ENCODE assay signal across 1 cellular context in the genomic region with DNA sequence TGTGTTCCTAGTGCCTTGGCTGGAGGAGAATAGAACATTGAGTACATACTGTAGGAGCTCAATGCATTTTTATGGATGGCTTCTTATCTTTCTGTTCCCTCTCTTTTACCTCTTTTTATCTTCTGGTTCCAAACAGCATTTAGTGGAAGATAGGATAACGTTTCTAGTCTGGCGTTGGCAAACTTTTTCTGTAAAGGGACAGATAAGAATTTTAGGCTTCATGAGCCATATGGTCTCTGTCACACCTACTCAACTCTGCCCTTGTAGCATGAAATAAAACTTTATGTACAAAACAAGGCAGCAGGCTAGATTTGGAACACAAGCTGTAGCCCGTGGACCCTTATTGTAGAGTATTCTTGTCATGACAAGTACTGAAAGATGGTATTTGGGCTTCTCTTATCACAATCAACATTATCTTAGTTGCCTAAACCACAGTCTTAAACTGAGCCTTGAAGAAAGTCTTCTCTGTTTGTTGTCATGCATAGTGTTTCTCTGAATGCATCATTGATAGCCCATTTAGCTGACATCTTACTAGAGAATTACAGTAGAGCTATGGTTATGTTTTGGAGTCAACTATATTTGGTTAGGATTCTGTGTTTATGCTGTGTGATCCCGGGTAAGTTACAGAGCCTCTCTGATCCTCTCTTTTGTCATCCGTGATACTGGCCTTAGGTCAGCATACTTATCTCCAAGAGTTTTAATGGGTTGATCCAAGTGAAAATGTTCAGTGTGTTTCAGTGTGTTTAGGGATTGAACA.
TF ChIP-seq lines count a peak whose summit lies in the region.

No MANE protein-coding gene starts in this region.

TF ChIP-seq in K562, 482 proteins besides CTCF, POLR2A, EP300 and RAD21 (continued from another document and continues in another):
- TF ChIP-seq NEUROD1 (IDR thresholded peaks at IDR 0.05; ENCODE audit: borderline replicate concordance, low read depth, low read length, partially characterized antibody) (peak; percentile 54), SMAD3 (CRISPR knock-in tag; conservative IDR thresholded peaks at IDR 0.05) (peak; percentile 76), MTA3 (IDR thresholded peaks at IDR 0.05; ENCODE audit: borderline replicate concordance) (0 out of 2 replicates have a peak, but pooled peaks have one; percentile 52), ZNF143 (CRISPR knock-in tag; IDR thresholded peaks at IDR 0.05) (no peak), DIDO1 (tag; IDR thresholded peaks at IDR 0.05; ENCODE audit: low read depth) (no peak), NR4A1 (CRISPR knock-in tag; IDR thresholded peaks at IDR 0.05) (no peak), NR4A1 (tag; IDR thresholded peaks at IDR 0.05) (peak; percentile 92), RFX5 (IDR thresholded peaks at IDR 0.05; ENCODE audit: low read depth, low read length) (no peak), ZNF830 (CRISPR knock-in tag; IDR thresholded peaks at IDR 0.05) (no peak), NONO (IDR thresholded peaks at IDR 0.05; ENCODE audit: low read depth in 2 of 2, low read length in 1 of 2) (peak in 1 of 2 experiments; percentile 78; a peak in 1 of 4 replicates), SIN3A (IDR thresholded peaks at IDR 0.05; ENCODE audit: borderline replicate concordance in 2 of 2, control insufficient read depth in 1 of 2, low read depth in 2 of 2, low read length in 2 of 2) (no peak), PURB (CRISPR knock-in tag; IDR thresholded peaks at IDR 0.05; ENCODE audit: low read depth) (no peak), NR3C1 (CRISPR knock-in tag; IDR thresholded peaks at IDR 0.05) (no peak), FOSL1 (tag; conservative IDR thresholded peaks at IDR 0.05) (peak; percentile 83), TRIM28 (IDR thresholded peaks at IDR 0.05) (no peak), RFX1 (IDR thresholded peaks at IDR 0.05) (no peak), NCOR1 (IDR thresholded peaks at IDR 0.05) (peak; percentile 99), U2AF1 (optimal IDR thresholded peaks at IDR 0.05; ENCODE audit: low read depth, low read length) (no peak), MAFK (IDR thresholded peaks at IDR 0.05; ENCODE audit: low read length) (no peak), ZBTB7A (IDR thresholded peaks at IDR 0.05; ENCODE audit: borderline replicate concordance, control insufficient read depth, low read depth, low read length) (no peak), IFI16 (CRISPR knock-in tag; IDR thresholded peaks at IDR 0.05) (no peak), NFYB (IDR thresholded peaks at IDR 0.05; ENCODE audit: extremely low read depth, insufficient read length) (no peak), TRIM24 (IDR thresholded peaks at IDR 0.05) (peak; percentile 99 to 100), ZBTB1 (CRISPR knock-in tag; IDR thresholded peaks at IDR 0.05; ENCODE audit: borderline replicate concordance, low read depth) (no peak), TEAD4 (IDR thresholded peaks at IDR 0.05; ENCODE audit: low read length) (peak; percentile 100), TEAD4 (CRISPR knock-in tag; IDR thresholded peaks at IDR 0.05; ENCODE audit: borderline replicate concordance) (no peak), ZNF239 (CRISPR knock-in tag; IDR thresholded peaks at IDR 0.05) (0 out of 2 replicates have a peak, but pooled peaks have one; percentile 29), CBFB (CRISPR knock-in tag; IDR thresholded peaks at IDR 0.05) (no peak), ZNF785 (CRISPR knock-in tag; IDR thresholded peaks at IDR 0.05) (no peak), KLF13 (tag; IDR thresholded peaks at IDR 0.05; ENCODE audit: borderline replicate concordance, low read depth) (no peak), HMGN3 (IDR thresholded peaks at IDR 0.05; ENCODE audit: borderline replicate concordance, extremely low read depth, insufficient read length, low read depth, low read length) (peak; percentile 74), MYNN (IDR thresholded peaks at IDR 0.05) (peak; percentile 80; the same call in 1 of the 2 replicates), MYNN (CRISPR knock-in tag; IDR thresholded peaks at IDR 0.05) (no peak), TFAM (CRISPR knock-in tag; conservative IDR thresholded peaks at IDR 0.05) (no peak)
- TF ChIP-seq, protein P1, sequence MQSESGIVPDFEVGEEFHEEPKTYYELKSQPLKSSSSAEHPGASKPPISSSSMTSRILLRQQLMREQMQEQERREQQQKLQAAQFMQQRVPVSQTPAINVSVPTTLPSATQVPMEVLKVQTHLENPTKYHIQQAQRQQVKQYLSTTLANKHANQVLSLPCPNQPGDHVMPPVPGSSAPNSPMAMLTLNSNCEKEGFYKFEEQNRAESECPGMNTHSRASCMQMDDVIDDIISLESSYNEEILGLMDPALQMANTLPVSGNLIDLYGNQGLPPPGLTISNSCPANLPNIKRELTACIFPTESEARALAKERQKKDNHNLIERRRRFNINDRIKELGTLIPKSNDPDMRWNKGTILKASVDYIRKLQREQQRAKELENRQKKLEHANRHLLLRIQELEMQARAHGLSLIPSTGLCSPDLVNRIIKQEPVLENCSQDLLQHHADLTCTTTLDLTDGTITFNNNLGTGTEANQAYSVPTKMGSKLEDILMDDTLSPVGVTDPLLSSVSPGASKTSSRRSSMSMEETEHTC (IDR thresholded peaks at IDR 0.05): 0 out of 2 replicates have a peak, but pooled peaks have one; percentile 14
- TF ChIP-seq, protein P2, sequence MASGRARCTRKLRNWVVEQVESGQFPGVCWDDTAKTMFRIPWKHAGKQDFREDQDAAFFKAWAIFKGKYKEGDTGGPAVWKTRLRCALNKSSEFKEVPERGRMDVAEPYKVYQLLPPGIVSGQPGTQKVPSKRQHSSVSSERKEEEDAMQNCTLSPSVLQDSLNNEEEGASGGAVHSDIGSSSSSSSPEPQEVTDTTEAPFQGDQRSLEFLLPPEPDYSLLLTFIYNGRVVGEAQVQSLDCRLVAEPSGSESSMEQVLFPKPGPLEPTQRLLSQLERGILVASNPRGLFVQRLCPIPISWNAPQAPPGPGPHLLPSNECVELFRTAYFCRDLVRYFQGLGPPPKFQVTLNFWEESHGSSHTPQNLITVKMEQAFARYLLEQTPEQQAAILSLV (tag; IDR thresholded peaks at IDR 0.05): no peak
- TF ChIP-seq, protein P3, sequence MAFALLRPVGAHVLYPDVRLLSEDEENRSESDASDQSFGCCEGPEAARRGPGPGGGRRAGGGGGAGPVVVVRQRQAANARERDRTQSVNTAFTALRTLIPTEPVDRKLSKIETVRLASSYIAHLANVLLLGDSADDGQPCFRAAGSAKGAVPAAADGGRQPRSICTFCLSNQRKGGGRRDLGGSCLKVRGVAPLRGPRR (CRISPR knock-in tag; IDR thresholded peaks at IDR 0.05): no peak
- TF ChIP-seq, protein P4, sequence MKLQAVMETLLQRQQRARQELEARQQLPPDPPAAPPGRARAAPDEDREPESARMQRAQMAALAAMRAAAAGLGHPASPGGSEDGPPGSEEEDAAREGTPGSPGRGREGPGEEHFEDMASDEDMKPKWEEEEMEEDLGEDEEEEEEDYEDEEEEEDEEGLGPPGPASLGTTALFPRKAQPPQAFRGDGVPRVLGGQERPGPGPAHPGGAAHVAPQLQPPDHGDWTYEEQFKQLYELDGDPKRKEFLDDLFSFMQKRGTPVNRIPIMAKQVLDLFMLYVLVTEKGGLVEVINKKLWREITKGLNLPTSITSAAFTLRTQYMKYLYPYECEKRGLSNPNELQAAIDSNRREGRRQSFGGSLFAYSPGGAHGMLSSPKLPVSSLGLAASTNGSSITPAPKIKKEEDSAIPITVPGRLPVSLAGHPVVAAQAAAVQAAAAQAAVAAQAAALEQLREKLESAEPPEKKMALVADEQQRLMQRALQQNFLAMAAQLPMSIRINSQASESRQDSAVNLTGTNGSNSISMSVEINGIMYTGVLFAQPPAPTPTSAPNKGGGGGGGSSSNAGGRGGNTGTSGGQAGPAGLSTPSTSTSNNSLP (IDR thresholded peaks at IDR 0.05; ENCODE audit: borderline replicate concordance, low read depth, low read length): peak; percentile 32; the same call in 1 of the 2 replicates
- TF ChIP-seq, protein P5, sequence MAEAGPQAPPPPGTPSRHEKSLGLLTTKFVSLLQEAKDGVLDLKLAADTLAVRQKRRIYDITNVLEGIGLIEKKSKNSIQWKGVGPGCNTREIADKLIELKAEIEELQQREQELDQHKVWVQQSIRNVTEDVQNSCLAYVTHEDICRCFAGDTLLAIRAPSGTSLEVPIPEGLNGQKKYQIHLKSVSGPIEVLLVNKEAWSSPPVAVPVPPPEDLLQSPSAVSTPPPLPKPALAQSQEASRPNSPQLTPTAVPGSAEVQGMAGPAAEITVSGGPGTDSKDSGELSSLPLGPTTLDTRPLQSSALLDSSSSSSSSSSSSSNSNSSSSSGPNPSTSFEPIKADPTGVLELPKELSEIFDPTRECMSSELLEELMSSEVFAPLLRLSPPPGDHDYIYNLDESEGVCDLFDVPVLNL (CRISPR knock-in tag; IDR thresholded peaks at IDR 0.05; ENCODE audit: low read depth): no peak
- TF ChIP-seq, protein P6, sequence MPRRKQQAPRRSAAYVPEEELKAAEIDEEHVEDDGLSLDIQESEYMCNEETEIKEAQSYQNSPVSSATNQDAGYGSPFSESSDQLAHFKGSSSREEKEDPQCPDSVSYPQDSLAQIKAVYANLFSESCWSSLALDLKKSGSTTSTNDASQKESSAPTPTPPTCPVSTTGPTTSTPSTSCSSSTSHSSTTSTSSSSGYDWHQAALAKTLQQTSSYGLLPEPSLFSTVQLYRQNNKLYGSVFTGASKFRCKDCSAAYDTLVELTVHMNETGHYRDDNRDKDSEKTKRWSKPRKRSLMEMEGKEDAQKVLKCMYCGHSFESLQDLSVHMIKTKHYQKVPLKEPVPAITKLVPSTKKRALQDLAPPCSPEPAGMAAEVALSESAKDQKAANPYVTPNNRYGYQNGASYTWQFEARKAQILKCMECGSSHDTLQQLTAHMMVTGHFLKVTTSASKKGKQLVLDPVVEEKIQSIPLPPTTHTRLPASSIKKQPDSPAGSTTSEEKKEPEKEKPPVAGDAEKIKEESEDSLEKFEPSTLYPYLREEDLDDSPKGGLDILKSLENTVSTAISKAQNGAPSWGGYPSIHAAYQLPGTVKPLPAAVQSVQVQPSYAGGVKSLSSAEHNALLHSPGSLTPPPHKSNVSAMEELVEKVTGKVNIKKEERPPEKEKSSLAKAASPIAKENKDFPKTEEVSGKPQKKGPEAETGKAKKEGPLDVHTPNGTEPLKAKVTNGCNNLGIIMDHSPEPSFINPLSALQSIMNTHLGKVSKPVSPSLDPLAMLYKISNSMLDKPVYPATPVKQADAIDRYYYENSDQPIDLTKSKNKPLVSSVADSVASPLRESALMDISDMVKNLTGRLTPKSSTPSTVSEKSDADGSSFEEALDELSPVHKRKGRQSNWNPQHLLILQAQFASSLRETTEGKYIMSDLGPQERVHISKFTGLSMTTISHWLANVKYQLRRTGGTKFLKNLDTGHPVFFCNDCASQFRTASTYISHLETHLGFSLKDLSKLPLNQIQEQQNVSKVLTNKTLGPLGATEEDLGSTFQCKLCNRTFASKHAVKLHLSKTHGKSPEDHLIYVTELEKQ (CRISPR knock-in tag; IDR thresholded peaks at IDR 0.05): no peak
- TF ChIP-seq, protein P7, sequence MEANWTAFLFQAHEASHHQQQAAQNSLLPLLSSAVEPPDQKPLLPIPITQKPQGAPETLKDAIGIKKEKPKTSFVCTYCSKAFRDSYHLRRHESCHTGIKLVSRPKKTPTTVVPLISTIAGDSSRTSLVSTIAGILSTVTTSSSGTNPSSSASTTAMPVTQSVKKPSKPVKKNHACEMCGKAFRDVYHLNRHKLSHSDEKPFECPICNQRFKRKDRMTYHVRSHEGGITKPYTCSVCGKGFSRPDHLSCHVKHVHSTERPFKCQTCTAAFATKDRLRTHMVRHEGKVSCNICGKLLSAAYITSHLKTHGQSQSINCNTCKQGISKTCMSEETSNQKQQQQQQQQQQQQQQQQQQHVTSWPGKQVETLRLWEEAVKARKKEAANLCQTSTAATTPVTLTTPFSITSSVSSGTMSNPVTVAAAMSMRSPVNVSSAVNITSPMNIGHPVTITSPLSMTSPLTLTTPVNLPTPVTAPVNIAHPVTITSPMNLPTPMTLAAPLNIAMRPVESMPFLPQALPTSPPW (CRISPR knock-in tag; IDR thresholded peaks at IDR 0.05): peak; percentile 59
- TF ChIP-seq, protein P8, sequence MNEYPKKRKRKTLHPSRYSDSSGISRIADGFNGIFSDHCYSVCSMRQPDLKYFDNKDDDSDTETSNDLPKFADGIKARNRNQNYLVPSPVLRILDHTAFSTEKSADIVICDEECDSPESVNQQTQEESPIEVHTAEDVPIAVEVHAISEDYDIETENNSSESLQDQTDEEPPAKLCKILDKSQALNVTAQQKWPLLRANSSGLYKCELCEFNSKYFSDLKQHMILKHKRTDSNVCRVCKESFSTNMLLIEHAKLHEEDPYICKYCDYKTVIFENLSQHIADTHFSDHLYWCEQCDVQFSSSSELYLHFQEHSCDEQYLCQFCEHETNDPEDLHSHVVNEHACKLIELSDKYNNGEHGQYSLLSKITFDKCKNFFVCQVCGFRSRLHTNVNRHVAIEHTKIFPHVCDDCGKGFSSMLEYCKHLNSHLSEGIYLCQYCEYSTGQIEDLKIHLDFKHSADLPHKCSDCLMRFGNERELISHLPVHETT (CRISPR knock-in tag; conservative IDR thresholded peaks at IDR 0.05 in 1 of 2, IDR thresholded peaks at IDR 0.05 in 1 of 2): peak in 1 of 2 experiments; percentile 78; a peak in 2 of 4 replicates
- TF ChIP-seq, protein P9, sequence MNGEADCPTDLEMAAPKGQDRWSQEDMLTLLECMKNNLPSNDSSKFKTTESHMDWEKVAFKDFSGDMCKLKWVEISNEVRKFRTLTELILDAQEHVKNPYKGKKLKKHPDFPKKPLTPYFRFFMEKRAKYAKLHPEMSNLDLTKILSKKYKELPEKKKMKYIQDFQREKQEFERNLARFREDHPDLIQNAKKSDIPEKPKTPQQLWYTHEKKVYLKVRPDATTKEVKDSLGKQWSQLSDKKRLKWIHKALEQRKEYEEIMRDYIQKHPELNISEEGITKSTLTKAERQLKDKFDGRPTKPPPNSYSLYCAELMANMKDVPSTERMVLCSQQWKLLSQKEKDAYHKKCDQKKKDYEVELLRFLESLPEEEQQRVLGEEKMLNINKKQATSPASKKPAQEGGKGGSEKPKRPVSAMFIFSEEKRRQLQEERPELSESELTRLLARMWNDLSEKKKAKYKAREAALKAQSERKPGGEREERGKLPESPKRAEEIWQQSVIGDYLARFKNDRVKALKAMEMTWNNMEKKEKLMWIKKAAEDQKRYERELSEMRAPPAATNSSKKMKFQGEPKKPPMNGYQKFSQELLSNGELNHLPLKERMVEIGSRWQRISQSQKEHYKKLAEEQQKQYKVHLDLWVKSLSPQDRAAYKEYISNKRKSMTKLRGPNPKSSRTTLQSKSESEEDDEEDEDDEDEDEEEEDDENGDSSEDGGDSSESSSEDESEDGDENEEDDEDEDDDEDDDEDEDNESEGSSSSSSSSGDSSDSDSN (IDR thresholded peaks at IDR 0.05; ENCODE audit: borderline replicate concordance in 1 of 2, low read depth in 2 of 2, low read length in 2 of 2): no peak
- TF ChIP-seq, protein P10, sequence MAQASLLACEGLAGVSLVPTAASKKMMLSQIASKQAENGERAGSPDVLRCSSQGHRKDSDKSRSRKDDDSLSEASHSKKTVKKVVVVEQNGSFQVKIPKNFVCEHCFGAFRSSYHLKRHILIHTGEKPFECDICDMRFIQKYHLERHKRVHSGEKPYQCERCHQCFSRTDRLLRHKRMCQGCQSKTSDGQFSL (CRISPR knock-in tag; IDR thresholded peaks at IDR 0.05): no peak
- TF ChIP-seq, protein P10 (tag; IDR thresholded peaks at IDR 0.05): no peak
